Comparison of ENCODE assay signal across 10 cellular contexts in the genomic region with DNA sequence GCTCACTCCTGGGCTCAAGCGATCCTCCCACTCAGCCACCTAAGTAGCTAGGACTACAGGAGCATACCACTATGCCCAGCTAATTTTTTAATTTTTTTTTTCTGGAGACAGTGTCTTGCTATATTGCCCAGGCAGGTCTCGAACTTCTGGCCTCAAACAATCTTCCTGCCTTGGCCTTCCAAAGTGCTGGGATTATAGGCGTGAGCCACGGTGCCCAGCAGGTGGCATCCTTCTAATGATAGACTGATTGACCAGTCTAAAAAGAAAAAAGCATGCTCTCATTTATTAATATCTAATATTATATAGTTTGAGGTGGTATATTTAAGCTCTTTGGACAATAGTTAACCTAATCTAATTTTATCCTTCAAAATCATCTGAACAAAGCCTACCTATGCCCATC.
DNase-seq lines count a peak whose midpoint lies in the region; TF ChIP-seq lines count a peak whose summit lies in the region.
"Had no signal": no experiment of that assay in that cellular context is flagged by ENCODE, and none has a peak within 500 bp of the region (broad histone marks: within the 10 kb centered on the region; RNA-seq: fewer than 3 reads in every experiment).

No MANE protein-coding gene starts in this region.

- peak; percentile 45 for DNase-seq in MCF 10A (ENCODE audit: unreplicated experiment)
- no peak for DNase-seq in breast epithelium (ENCODE audit: low spot score in 2 of 2)
- DNase-seq in NB4 (ENCODE audit: low read depth), result peak; percentile 28
- DNase-seq in epithelial cell of esophagus (ENCODE audit: low read depth), result peak; percentile 39
- DNase-seq in stomach, result peak; percentile 31
- DNase-seq in activated gamma-delta T cell (lab: John Stamatoyannopoulos, UW), result no peak
- no peak for DNase-seq in G401 (ENCODE audit: low spot score)
- DNase-seq in islet precursor cell, result no peak
- DNase-seq: activated CD4-positive, CD25-positive, alpha-beta regulatory T cell; NCI-H446 had no signal

- TF ChIP-seq CTCF in MCF 10A (IDR thresholded peaks at IDR 0.05; ENCODE audit: unreplicated experiment), result peak; percentile 30
- TF ChIP-seq CTCF in breast epithelium (IDR thresholded peaks at IDR 0.05), result no peak
- TF ChIP-seq CTCF in NB4 (IDR thresholded peaks at IDR 0.05; ENCODE audit: low read depth, low read length), result peak; percentile 33
- TF ChIP-seq CTCF in epithelial cell of esophagus (IDR thresholded peaks at IDR 0.05; ENCODE audit: insufficient read depth, low read depth, low read length, missing control alignments), result peak; percentile 59
- TF ChIP-seq CTCF in stomach (IDR thresholded peaks at IDR 0.05), result peak in 1 of 7 experiments; percentile 27

- H3K4me1 ChIP-seq in breast epithelium, result no peaks in the 10 kb centered on the region
- peaks cover 0 to 4% (median 2%) of the 10 kb centered on the region in 4 donors for H3K4me1 ChIP-seq in stomach

- H3K4me3 ChIP-seq in breast epithelium, result no peak overlapping the region
- H3K4me3 ChIP-seq in NB4 (ENCODE audit: low read depth, low read length), result no peak overlapping the region
- H3K4me3 ChIP-seq in epithelial cell of esophagus (ENCODE audit: low read length), result no peak overlapping the region
- no peak overlapping the region for H3K4me3 ChIP-seq in stomach

- no peaks in the 10 kb centered on the region for H3K36me3 Mint-ChIP-seq in MCF 10A (ENCODE audit: insufficient read depth, unreplicated experiment)

- 80 to 83% (median 81%) methylated on average over 4 of the region's 4 CpGs for WGBS in stomach, 5 donors

- peaks cover 15% of the 10 kb centered on the region for H3K4me1 Mint-ChIP-seq in MCF 10A (ENCODE audit: insufficient read depth, unreplicated experiment)

- POLR2A ChIA-PET in MCF 10A (lab: Yijun Ruan, JAX), result interaction anchor here (1.2 to 3.5 kb wide), 2 partner anchors 11 to 16 kb away, joined by 3 to 14 read pairs; no protein-coding TSS in a partner anchor

- no peaks in the 10 kb centered on the region for H3K9me3 Mint-ChIP-seq in MCF 10A (ENCODE audit: unreplicated experiment)

- no peaks in the 10 kb centered on the region for H3K27me3 Mint-ChIP-seq in MCF 10A (ENCODE audit: insufficient read depth, unreplicated experiment)

- H3K27ac Mint-ChIP-seq in MCF 10A (ENCODE audit: low read depth, unreplicated experiment), result no peak overlapping the region

- H3K9me3 ChIP-seq in breast epithelium (no peaks in the 10 kb centered on the region), stomach (no peaks in the 10 kb centered on the region)

- in situ Hi-C loops in G401 (cut with HindIII; ENCODE audit: low sequenced_read_pairs), result no loop called here

- intact Hi-C loops in MCF 10A (cut with micrococcal nuclease), result loop anchor here (1.0 to 2.0 kb wide), 2 partner anchors 155 to 396 kb away; no protein-coding TSS in a partner anchor
- intact Hi-C loops in breast epithelium (cut with DNase I; ENCODE audit: low total_unique reads), result no loop called here
- intact Hi-C loops in stomach (cut with DNase I; ENCODE audit: low total_unique reads), result no loop called here

- BruUV-seq in MCF 10A (replicated peaks; lab: Mats Ljungman, UMichigan), result no TSS peak

- H3K27me3 ChIP-seq in breast epithelium, result no peaks in the 10 kb centered on the region
- H3K27me3 ChIP-seq in stomach, result no peaks in the 10 kb centered on the region

- H3K4me3 Mint-ChIP-seq in MCF 10A (ENCODE audit: unreplicated experiment), result no peak overlapping the region

- H3K27ac ChIP-seq in breast epithelium (no peak overlapping the region), stomach (no peak overlapping the region)

- TF ChIP-seq POLR2A in breast epithelium (IDR thresholded peaks at IDR 0.05), result no peak
- no peak for TF ChIP-seq POLR2A in NB4 (IDR thresholded peaks at IDR 0.05; ENCODE audit: extremely low read depth, insufficient read length)
- TF ChIP-seq POLR2A in stomach (IDR thresholded peaks at IDR 0.05), result no peak

- CTCF ChIA-PET in MCF 10A (lab: Yijun Ruan, JAX), result interaction anchor here (0.6 to 6.2 kb wide), 27 partner anchors 8 to 1558 kb away, joined by 3 to 58 read pairs (median 4); no protein-coding TSS in a partner anchor

- TF ChIP-seq EP300 in stomach (IDR thresholded peaks at IDR 0.05), result no peak

- H3K36me3 ChIP-seq in breast epithelium (peaks cover 4% of the 10 kb centered on the region), stomach (no peaks in the 10 kb centered on the region)

Comparison
In these comparisons a context has a peak if more than half of its experiments do, and no peak if none do; other contexts are left out.
1. DNase-seq: peak in MCF 10A (single experiment), NB4 (single experiment), epithelial cell of esophagus (single experiment) and stomach (single experiment); none in breast epithelium (0 of 2), activated gamma-delta T cell (single experiment), G401 (single experiment) and islet precursor cell (single experiment).
2. CTCF ChIP-seq: peak in MCF 10A (single experiment), NB4 (single experiment) and epithelial cell of esophagus (single experiment); none in breast epithelium (0 of 3).